1 cellular context compared by ENCODE assay signal in genomic region chr6:50842446-50842845, GRCh38.
TF ChIP-seq lines count a peak whose summit lies in the region.

No MANE protein-coding gene starts in this region.

TF ChIP-seq in WTC11, 78 proteins besides CTCF, POLR2A, EP300 and RAD21 (continued from another document):
- TF ChIP-seq FOXP4 (CRISPR knock-in tag; IDR thresholded peaks at IDR 0.05) (no peak), STAT6 (CRISPR knock-in tag; conservative IDR thresholded peaks at IDR 0.05; ENCODE audit: low read depth) (no peak)
